In genomic region chr4:106238819-106239420, GRCh38 we compare ENCODE assay signal across 8 cellular contexts.
DNase-seq lines count a peak whose midpoint lies in the region; ATAC-seq lines count a peak whose summit lies in the region.

No MANE protein-coding gene starts in this region.

- peak; percentile 72 for ATAC-seq in activated CD8-positive, alpha-beta memory T cell treated with anti-CD3 and anti-CD28 coated beads, Interleukin-2, amount 10 ng/mL, durations not matched to agents 7 days and 5 days
- peak; percentile 92 for ATAC-seq in GM21423 (IDR thresholded peaks at IDR 0.05; ENCODE audit: unreplicated experiment)
- ATAC-seq in HG03565 (IDR thresholded peaks at IDR 0.05; ENCODE audit: unreplicated experiment): peak; percentile 80
- no peak for ATAC-seq in HG03439 (IDR thresholded peaks at IDR 0.05; ENCODE audit: unreplicated experiment)

- CTCF ChIA-PET in activated CD8-positive, alpha-beta memory T cell treated with anti-CD3 and anti-CD28 coated beads, Interleukin-2, amount 10 ng/mL, durations not matched to agents 7 days and 5 days (lab: Charles Lee): interaction anchor here (1.1 to 1.5 kb wide), 3 partner anchors 10 to 27 kb away, joined by 3 to 4 read pairs (median 3); no protein-coding TSS in a partner anchor

- no peak overlapping the region for H3K27ac Mint-ChIP-seq in activated CD8-positive, alpha-beta memory T cell treated with anti-CD3 and anti-CD28 coated beads, Interleukin-2, amount 10 ng/mL, durations not matched to agents 7 days and 5 days

- DNase-seq in activated CD8-positive, alpha-beta memory T cell treated with anti-CD3 and anti-CD28 coated beads, Interleukin-2, amount 10 ng/mL, durations not matched to agents 7 days and 5 days: no peak
- no peak for DNase-seq in activated CD8-positive, alpha-beta memory T cell treated with anti-CD3 and anti-CD28 coated beads, Interleukin-2, amount 50 U/mL, for 48 hours
- DNase-seq in SW480 (ENCODE audit: low spot score) (peak; percentile 10), glomerular visceral epithelial cell (ENCODE audit: extremely low spot score) (peak; percentile 50), stromal cell of bone marrow (ENCODE audit: low read depth) (peak; percentile 16)

- no peak overlapping the region for H3K4me3 Mint-ChIP-seq in activated CD8-positive, alpha-beta memory T cell treated with anti-CD3 and anti-CD28 coated beads, Interleukin-2, amount 10 ng/mL, durations not matched to agents 7 days and 5 days

- H3K9me3 Mint-ChIP-seq in activated CD8-positive, alpha-beta memory T cell treated with anti-CD3 and anti-CD28 coated beads, Interleukin-2, amount 10 ng/mL, durations not matched to agents 7 days and 5 days (ENCODE audit: low read depth): no peaks in the 10 kb centered on the region

- H3K4me1 Mint-ChIP-seq in activated CD8-positive, alpha-beta memory T cell treated with anti-CD3 and anti-CD28 coated beads, Interleukin-2, amount 10 ng/mL, durations not matched to agents 7 days and 5 days: no peaks in the 10 kb centered on the region

- H3K27me3 Mint-ChIP-seq in activated CD8-positive, alpha-beta memory T cell treated with anti-CD3 and anti-CD28 coated beads, Interleukin-2, amount 10 ng/mL, durations not matched to agents 7 days and 5 days: no peaks in the 10 kb centered on the region

- H3K36me3 Mint-ChIP-seq in activated CD8-positive, alpha-beta memory T cell treated with anti-CD3 and anti-CD28 coated beads, Interleukin-2, amount 10 ng/mL, durations not matched to agents 7 days and 5 days: peaks cover 11% of the 10 kb centered on the region

Comparison
In these comparisons a context has a peak if more than half of its experiments do, and no peak if none do; other contexts are left out.
1. DNase-seq: peak in SW480 (single experiment), glomerular visceral epithelial cell (single experiment) and stromal cell of bone marrow (single experiment); none in activated CD8-positive, alpha-beta memory T cell treated with anti-CD3 and anti-CD28 coated beads, Interleukin-2, amount 10 ng/mL, durations not matched to agents 7 days and 5 days (single experiment) and activated CD8-positive, alpha-beta memory T cell treated with anti-CD3 and anti-CD28 coated beads, Interleukin-2, amount 50 U/mL, for 48 hours (single experiment).